ENCODE assay signal across 1 cellular context in the genomic region with DNA sequence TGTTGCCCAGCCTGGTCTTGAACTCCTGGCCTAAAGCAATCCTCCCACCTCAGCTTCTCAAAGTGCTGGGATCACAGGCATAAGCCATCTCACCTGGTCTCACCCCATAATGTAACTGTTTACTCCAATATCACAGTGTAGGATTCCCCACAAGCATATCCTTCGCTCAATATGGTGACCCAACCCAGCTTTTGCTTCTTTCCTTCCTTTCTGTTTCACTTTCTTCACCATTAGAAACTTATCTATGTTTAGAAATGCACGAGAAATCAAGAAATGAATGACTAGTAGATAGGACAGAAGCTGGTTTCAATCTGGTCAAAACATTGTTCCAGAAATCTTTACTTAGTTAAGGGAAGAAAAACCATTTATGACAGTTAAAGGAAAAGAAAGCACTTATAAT.
TF ChIP-seq lines count a peak whose summit lies in the region.

No MANE protein-coding gene starts in this region.

TF ChIP-seq in GM23338, 12 proteins besides CTCF, POLR2A, EP300 and RAD21 (continued from another document):
- TF ChIP-seq, protein P1, sequence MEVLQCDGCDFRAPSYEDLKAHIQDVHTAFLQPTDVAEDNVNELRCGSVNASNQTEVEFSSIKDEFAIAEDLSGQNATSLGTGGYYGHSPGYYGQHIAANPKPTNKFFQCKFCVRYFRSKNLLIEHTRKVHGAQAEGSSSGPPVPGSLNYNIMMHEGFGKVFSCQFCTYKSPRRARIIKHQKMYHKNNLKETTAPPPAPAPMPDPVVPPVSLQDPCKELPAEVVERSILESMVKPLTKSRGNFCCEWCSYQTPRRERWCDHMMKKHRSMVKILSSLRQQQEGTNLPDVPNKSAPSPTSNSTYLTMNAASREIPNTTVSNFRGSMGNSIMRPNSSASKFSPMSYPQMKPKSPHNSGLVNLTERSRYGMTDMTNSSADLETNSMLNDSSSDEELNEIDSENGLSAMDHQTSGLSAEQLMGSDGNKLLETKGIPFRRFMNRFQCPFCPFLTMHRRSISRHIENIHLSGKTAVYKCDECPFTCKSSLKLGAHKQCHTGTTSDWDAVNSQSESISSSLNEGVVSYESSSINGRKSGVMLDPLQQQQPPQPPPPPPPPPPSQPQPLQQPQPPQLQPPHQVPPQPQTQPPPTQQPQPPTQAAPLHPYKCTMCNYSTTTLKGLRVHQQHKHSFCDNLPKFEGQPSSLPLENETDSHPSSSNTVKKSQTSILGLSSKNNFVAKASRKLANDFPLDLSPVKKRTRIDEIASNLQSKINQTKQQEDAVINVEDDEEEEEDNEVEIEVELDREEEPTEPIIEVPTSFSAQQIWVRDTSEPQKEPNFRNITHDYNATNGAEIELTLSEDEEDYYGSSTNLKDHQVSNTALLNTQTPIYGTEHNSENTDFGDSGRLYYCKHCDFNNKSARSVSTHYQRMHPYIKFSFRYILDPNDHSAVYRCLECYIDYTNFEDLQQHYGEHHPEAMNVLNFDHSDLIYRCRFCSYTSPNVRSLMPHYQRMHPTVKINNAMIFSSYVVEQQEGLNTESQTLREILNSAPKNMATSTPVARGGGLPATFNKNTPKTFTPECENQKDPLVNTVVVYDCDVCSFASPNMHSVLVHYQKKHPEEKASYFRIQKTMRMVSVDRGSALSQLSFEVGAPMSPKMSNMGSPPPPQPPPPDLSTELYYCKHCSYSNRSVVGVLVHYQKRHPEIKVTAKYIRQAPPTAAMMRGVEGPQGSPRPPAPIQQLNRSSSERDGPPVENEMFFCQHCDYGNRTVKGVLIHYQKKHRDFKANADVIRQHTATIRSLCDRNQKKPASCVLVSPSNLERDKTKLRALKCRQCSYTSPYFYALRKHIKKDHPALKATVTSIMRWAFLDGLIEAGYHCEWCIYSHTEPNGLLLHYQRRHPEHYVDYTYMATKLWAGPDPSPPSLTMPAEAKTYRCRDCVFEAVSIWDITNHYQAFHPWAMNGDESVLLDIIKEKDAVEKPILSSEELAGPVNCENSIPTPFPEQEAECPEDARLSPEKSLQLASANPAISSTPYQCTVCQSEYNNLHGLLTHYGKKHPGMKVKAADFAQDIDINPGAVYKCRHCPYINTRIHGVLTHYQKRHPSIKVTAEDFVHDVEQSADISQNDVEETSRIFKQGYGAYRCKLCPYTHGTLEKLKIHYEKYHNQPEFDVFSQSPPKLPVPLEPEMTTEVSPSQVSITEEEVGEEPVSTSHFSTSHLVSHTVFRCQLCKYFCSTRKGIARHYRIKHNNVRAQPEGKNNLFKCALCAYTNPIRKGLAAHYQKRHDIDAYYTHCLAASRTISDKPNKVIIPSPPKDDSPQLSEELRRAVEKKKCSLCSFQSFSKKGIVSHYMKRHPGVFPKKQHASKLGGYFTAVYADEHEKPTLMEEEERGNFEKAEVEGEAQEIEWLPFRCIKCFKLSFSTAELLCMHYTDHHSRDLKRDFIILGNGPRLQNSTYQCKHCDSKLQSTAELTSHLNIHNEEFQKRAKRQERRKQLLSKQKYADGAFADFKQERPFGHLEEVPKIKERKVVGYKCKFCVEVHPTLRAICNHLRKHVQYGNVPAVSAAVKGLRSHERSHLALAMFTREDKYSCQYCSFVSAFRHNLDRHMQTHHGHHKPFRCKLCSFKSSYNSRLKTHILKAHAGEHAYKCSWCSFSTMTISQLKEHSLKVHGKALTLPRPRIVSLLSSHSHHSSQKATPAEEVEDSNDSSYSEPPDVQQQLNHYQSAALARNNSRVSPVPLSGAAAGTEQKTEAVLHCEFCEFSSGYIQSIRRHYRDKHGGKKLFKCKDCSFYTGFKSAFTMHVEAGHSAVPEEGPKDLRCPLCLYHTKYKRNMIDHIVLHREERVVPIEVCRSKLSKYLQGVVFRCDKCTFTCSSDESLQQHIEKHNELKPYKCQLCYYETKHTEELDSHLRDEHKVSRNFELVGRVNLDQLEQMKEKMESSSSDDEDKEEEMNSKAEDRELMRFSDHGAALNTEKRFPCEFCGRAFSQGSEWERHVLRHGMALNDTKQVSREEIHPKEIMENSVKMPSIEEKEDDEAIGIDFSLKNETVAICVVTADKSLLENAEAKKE (CRISPR knock-in tag; IDR thresholded peaks at IDR 0.05), result no peak
